Comparison of ENCODE assay signal across 16 cellular contexts in genomic region chr17:80218391-80218790, GRCh38. TPM values are rescaled to one million over a fixed set of nuclear protein-coding genes. Genes with fewer than 3 reads are reported as not detected.
A peak's percentile ranks its signal among the peaks of the same experiment; 100 is the strongest.
DNase-seq lines count a peak whose midpoint lies in the region; ATAC-seq and TF ChIP-seq lines count a peak whose summit lies in the region.
"Had no signal": no experiment of that assay in that cellular context is flagged by ENCODE, and none has a peak within 500 bp of the region (broad histone marks: within the 10 kb centered on the region; RNA-seq: fewer than 3 reads in every experiment).

No MANE protein-coding gene starts in this region.

- no peaks in the 10 kb centered on the region for H3K9me3 Mint-ChIP-seq in activated naive CD4-positive, alpha-beta T cell treated with anti-CD3 and anti-CD28 coated beads, Interleukin-2, amount 50 U/mL, for 24 hours
- H3K9me3 Mint-ChIP-seq in endodermal cell, result no peaks in the 10 kb centered on the region
- no peaks in the 10 kb centered on the region for H3K9me3 Mint-ChIP-seq in stimulated activated naive CD8-positive, alpha-beta T cell treated with anti-CD3 and anti-CD28 coated beads, Interleukin-15, amount 100 ng/mL, for 72 hours

- no peaks in the 10 kb centered on the region for H3K9me3 ChIP-seq in RWPE2 (ENCODE audit: severe bottlenecking)
- H3K9me3 ChIP-seq in endodermal cell (ENCODE audit: control insufficient read depth, low read length), result no peaks in the 10 kb centered on the region
- H3K9me3 ChIP-seq: upper lobe of right lung had no signal

- intact Hi-C loops in head of caudate nucleus (cut with DNase I), result no loop called here

- peaks cover 2% of the 10 kb centered on the region for H3K36me3 Mint-ChIP-seq in activated naive CD4-positive, alpha-beta T cell treated with anti-CD3 and anti-CD28 coated beads, Interleukin-2, amount 50 U/mL, for 24 hours
- peaks cover 32% of the 10 kb centered on the region for H3K36me3 Mint-ChIP-seq in endodermal cell (ENCODE audit: low read depth)

- H3K4me1 ChIP-seq in RWPE2 (ENCODE audit: insufficient read depth, poor library complexity, severe bottlenecking) (no peaks in the 10 kb centered on the region), endodermal cell (ENCODE audit: control insufficient read depth, insufficient read depth, low read length) (no peaks in the 10 kb centered on the region)

- H3K27ac ChIP-seq in RWPE2 (ENCODE audit: poor library complexity, severe bottlenecking) (peak overlapping the region; percentile 61), endodermal cell (ENCODE audit: low read depth, low read length) (no peak overlapping the region)

- H3K4me3 ChIP-seq in RWPE2 (ENCODE audit: severe bottlenecking), result no peak overlapping the region
- H3K4me3 ChIP-seq in endodermal cell (ENCODE audit: low read length), result no peak overlapping the region

- no peak for ATAC-seq in RWPE2 (ENCODE audit: low read depth)
- ATAC-seq in stimulated activated naive CD8-positive, alpha-beta T cell treated with anti-CD3 and anti-CD28 coated beads, Interleukin-15, amount 100 ng/mL, for 72 hours, result no peak
- ATAC-seq in HG03571 (IDR thresholded peaks at IDR 0.05; ENCODE audit: unreplicated experiment), result no peak
- ATAC-seq: HepG2, upper lobe of right lung had no signal

- peaks cover 5% of the 10 kb centered on the region; the same call in 1 of the 2 replicates for H3K36me3 ChIP-seq in RWPE2 (ENCODE audit: low read depth)
- H3K36me3 ChIP-seq in endodermal cell (ENCODE audit: control insufficient read depth, insufficient read depth, low read length), result peaks cover 28% of the 10 kb centered on the region

- no peak for TF ChIP-seq CTCF in RWPE2 (IDR thresholded peaks at IDR 0.05; ENCODE audit: poor library complexity, severe bottlenecking)
- no peak for TF ChIP-seq CTCF in endodermal cell (conservative IDR thresholded peaks at IDR 0.05)

- H3K27me3 ChIP-seq in RWPE2 (ENCODE audit: insufficient read depth, poor library complexity, severe bottlenecking) (no peaks in the 10 kb centered on the region), endodermal cell (ENCODE audit: control insufficient read depth, insufficient read depth, low read length, poor library complexity, severe bottlenecking) (no peaks in the 10 kb centered on the region)
- H3K27me3 ChIP-seq: upper lobe of right lung had no signal

- H3K9ac ChIP-seq in endodermal cell (ENCODE audit: extremely low read depth, low read length, poor library complexity, severe bottlenecking), result no peak overlapping the region

- peak overlapping the region; percentile 68 for H3K4me3 Mint-ChIP-seq in activated naive CD4-positive, alpha-beta T cell treated with anti-CD3 and anti-CD28 coated beads, Interleukin-2, amount 50 U/mL, for 24 hours
- peak overlapping the region; percentile 88 for H3K4me3 Mint-ChIP-seq in endodermal cell
- H3K4me3 Mint-ChIP-seq in stimulated activated naive CD8-positive, alpha-beta T cell treated with anti-CD3 and anti-CD28 coated beads, Interleukin-15, amount 100 ng/mL, for 72 hours, result peak overlapping the region; percentile 96

- no peak for DNase-seq in activated naive CD4-positive, alpha-beta T cell treated with anti-CD3 and anti-CD28 coated beads, Interleukin-2, amount 50 U/mL, for 16 hours
- DNase-seq in RWPE2 (ENCODE audit: low spot score) (no peak), endodermal cell (no peak), head of caudate nucleus (no peak), AG08396 (ENCODE audit: low spot score) (no peak)
- DNase-seq in stimulated activated naive CD8-positive, alpha-beta T cell treated with anti-CD3 and anti-CD28 coated beads, Interleukin-15, amount 100 ng/mL, for 72 hours, result no peak
- DNase-seq: activated CD4-positive, alpha-beta T cell treated with anti-CD3 and anti-CD28 coated beads, Interleukin-2, amount 50 U/mL, for 4 hours; AML-193; amniotic stem cell; EL; mesenchymal stem cell; NCI-H1092; upper lobe of right lung had no signal

- H3K27me3 Mint-ChIP-seq in activated naive CD4-positive, alpha-beta T cell treated with anti-CD3 and anti-CD28 coated beads, Interleukin-2, amount 50 U/mL, for 24 hours, result no peaks in the 10 kb centered on the region
- H3K27me3 Mint-ChIP-seq in endodermal cell (ENCODE audit: insufficient read depth), result no peaks in the 10 kb centered on the region
- H3K27me3 Mint-ChIP-seq in stimulated activated naive CD8-positive, alpha-beta T cell treated with anti-CD3 and anti-CD28 coated beads, Interleukin-15, amount 100 ng/mL, for 72 hours, result no peaks in the 10 kb centered on the region

- H3K4me1 Mint-ChIP-seq in activated naive CD4-positive, alpha-beta T cell treated with anti-CD3 and anti-CD28 coated beads, Interleukin-2, amount 50 U/mL, for 24 hours, result peaks cover 33% of the 10 kb centered on the region
- peaks cover 7% of the 10 kb centered on the region for H3K4me1 Mint-ChIP-seq in endodermal cell
- peaks cover 39% of the 10 kb centered on the region for H3K4me1 Mint-ChIP-seq in stimulated activated naive CD8-positive, alpha-beta T cell treated with anti-CD3 and anti-CD28 coated beads, Interleukin-15, amount 100 ng/mL, for 72 hours

- peak overlapping the region; percentile 84 for H3K27ac Mint-ChIP-seq in activated naive CD4-positive, alpha-beta T cell treated with anti-CD3 and anti-CD28 coated beads, Interleukin-2, amount 50 U/mL, for 24 hours
- no peak overlapping the region for H3K27ac Mint-ChIP-seq in endodermal cell
- H3K27ac Mint-ChIP-seq in stimulated activated naive CD8-positive, alpha-beta T cell treated with anti-CD3 and anti-CD28 coated beads, Interleukin-15, amount 100 ng/mL, for 72 hours, result no peak overlapping the region

- 84 to 87% methylated on average over 3 to 7 of the region's 7 CpGs for WGBS in endodermal cell (ENCODE audit: insufficient coverage in 1 of 2, insufficient read length in 1 of 2), 2 experiments

RNA-seq across cellular contexts. Expression of gene SGSH, which starts 1.7 kb away (rescaled TPM):
- 10 to 100 TPM; 40.4 to 42.5 TPM for total RNA-seq in endodermal cell
- polyA plus RNA-seq in endodermal cell (2013, experiment 1 of 2), result 27.5 TPM
- polyA plus RNA-seq in endodermal cell (2013, experiment 2 of 2), result 21.8 TPM

RNA-seq across cellular contexts. Expression of gene SLC26A11, which starts 1.8 kb away (rescaled TPM):
- total RNA-seq in endodermal cell, result 10 to 100 TPM; 43.7 to 48.2 TPM
- 25.4 TPM for polyA plus RNA-seq in endodermal cell (2013, experiment 1 of 2)
- 25.1 TPM for polyA plus RNA-seq in endodermal cell (2013, experiment 2 of 2)

RNA-seq across cellular contexts. Expression of gene RNF213, which starts 42.3 kb away (rescaled TPM):
- total RNA-seq in endodermal cell, result 100 to 1,000 TPM in 1 of 2 donors, 10 to 100 TPM in 1; 98.8 to 136 TPM
- polyA plus RNA-seq in endodermal cell (2013, experiment 1 of 2), result 30.0 TPM
- polyA plus RNA-seq in endodermal cell (2013, experiment 2 of 2), result 28.2 TPM

RNA-seq across cellular contexts. Expression of gene CARD14, which starts 48.6 kb away (rescaled TPM):
- under 1 TPM in 1 of 2 donors, not detected in 1; 0.31 TPM for total RNA-seq in endodermal cell
- 0.50 TPM for polyA plus RNA-seq in endodermal cell (2013, experiment 1 of 2)
- 0.37 TPM for polyA plus RNA-seq in endodermal cell (2013, experiment 2 of 2)
- polyA plus RNA-seq: HepG2 had no signal
